In genomic region chr6:87393026-87393622, GRCh38 we compare ENCODE assay signal across 9 cellular contexts. TPM values are rescaled to one million over a fixed set of nuclear protein-coding genes. Genes with fewer than 3 reads are reported as not detected.
DNase-seq lines count a peak whose midpoint lies in the region; ATAC-seq and TF ChIP-seq lines count a peak whose summit lies in the region.
"Had no signal": no experiment of that assay in that cellular context is flagged by ENCODE, and none has a peak within 500 bp of the region (broad histone marks: within the 10 kb centered on the region; RNA-seq: fewer than 3 reads in every experiment).

No MANE protein-coding gene starts in this region.

- H3K4me3 ChIP-seq in WI38 (ENCODE audit: low read depth, low read length) (no peak overlapping the region), epithelial cell of proximal tubule (ENCODE audit: low read depth, low read length) (no peak overlapping the region), aorta (ENCODE audit: low read length in 2 of 2) (no peak overlapping the region)

- TF ChIP-seq CTCF in WI38 (IDR thresholded peaks at IDR 0.05; ENCODE audit: low read depth, low read length) (peak; percentile 52; the same call in 1 of the 2 replicates), epithelial cell of proximal tubule (conservative IDR thresholded peaks at IDR 0.05; ENCODE audit: low read depth, low read length) (peak; percentile 66)

- H3K27ac ChIP-seq in aorta (ENCODE audit: low read depth in 1 of 2, low read length in 2 of 2), result no peak overlapping the region

- H3K4me1 Mint-ChIP-seq in naive B cell, result peaks cover 2 to 5% (median 4%) of the 10 kb centered on the region in 3 donors

- intact Hi-C loops in aorta (cut with DNase I), result loop anchor here in 1 of 2 donors (5.0 kb wide), 2 partner anchors 79 to 256 kb away; partner anchors contain the start of gene SLC35A1

- peak; percentile 78 for DNase-seq in CD1c-positive myeloid dendritic cell (ENCODE audit: extremely low spot score)
- peak; percentile 62 for DNase-seq in NCI-H2196 (lab: John Stamatoyannopoulos, UW; ENCODE audit: unreplicated experiment)
- peak; percentile 25 for DNase-seq in epithelial cell of proximal tubule (ENCODE audit: low read depth)
- peak; percentile 53 for DNase-seq in naive B cell
- no peak for DNase-seq in aorta

- H3K4me3 Mint-ChIP-seq in naive B cell, result no peak overlapping the region

- no peaks in the 10 kb centered on the region for H3K27me3 ChIP-seq in aorta (ENCODE audit: control insufficient read depth in 1 of 2, insufficient read depth in 2 of 2, low read length in 1 of 2)

- no peak overlapping the region for H3K27ac Mint-ChIP-seq in naive B cell

- WGBS in aorta, 2 donors, result 0 to 1% methylated on average over 2 of the region's 2 CpGs

- no peaks in the 10 kb centered on the region for H3K9me3 ChIP-seq in aorta (ENCODE audit: control insufficient read depth, low read length)

- H3K36me3 ChIP-seq in aorta (ENCODE audit: control insufficient read depth in 1 of 2, insufficient read depth in 2 of 2, low read length in 1 of 2), result no peaks in the 10 kb centered on the region

- H3K27me3 Mint-ChIP-seq in naive B cell, result no peaks in the 10 kb centered on the region

- no peaks in the 10 kb centered on the region for H3K36me3 Mint-ChIP-seq in naive B cell

- H3K4me1 ChIP-seq in aorta (ENCODE audit: control insufficient read depth in 1 of 2, insufficient read depth in 2 of 2, low read length in 2 of 2), result no peaks in the 10 kb centered on the region

- ATAC-seq in GM19023 (IDR thresholded peaks at IDR 0.05; ENCODE audit: unreplicated experiment) (peak; percentile 73), HG03159 (IDR thresholded peaks at IDR 0.05; ENCODE audit: unreplicated experiment) (peak; percentile 86), naive B cell (ENCODE audit: low read depth in 2 of 2) (peak; percentile 80 to 82), aorta (ENCODE audit: low FRiP score) (peak; percentile 78)

- H3K9me3 Mint-ChIP-seq in naive B cell, result no peaks in the 10 kb centered on the region

RNA-seq across cellular contexts. Expression of gene CFAP206, which starts 14.6 kb away (rescaled TPM):
- total RNA-seq in epithelial cell of proximal tubule (0.40 and 1.2 TPM in 2 replicates), aorta (under 1 TPM in 1 of 2 donors, not detected in 1; 0.45 TPM)
- polyA plus RNA-seq in naive B cell (ENCODE audit: low read depth in 6 of 6) (not detected), aorta (under 1 TPM in 1 of 2 donors, not detected in 1; 0.46 TPM)
- total RNA-seq: skeletal muscle tissue had no signal

RNA-seq across cellular contexts. Expression of gene C6orf163, which starts 48.5 kb away (rescaled TPM):
- total RNA-seq in epithelial cell of proximal tubule (0.58 TPM in 1 of 2 replicates, not detected in the other), aorta (1 to 10 TPM; 4.2 to 5.6 TPM)
- polyA plus RNA-seq in naive B cell (ENCODE audit: low read depth in 6 of 6) (1 to 10 TPM in 1 of 6 donors, under 1 TPM in 4, not detected in 1; 0.24 to 1.1 (median 0.71) TPM), aorta (under 1 TPM in 1 of 2 donors, not detected in 1; 0.26 TPM)

Comparison
In these comparisons a context has a peak if more than half of its experiments do, and no peak if none do; other contexts are left out.
1. DNase-seq: peak in CD1c-positive myeloid dendritic cell (single experiment), NCI-H2196 (single experiment), epithelial cell of proximal tubule (single experiment) and naive B cell (single experiment); none in aorta (0 of 2).
2. Peak in every context shown above with its lines, with median percentiles within 50 percentile points of each other: ATAC-seq.